In the genomic region with DNA sequence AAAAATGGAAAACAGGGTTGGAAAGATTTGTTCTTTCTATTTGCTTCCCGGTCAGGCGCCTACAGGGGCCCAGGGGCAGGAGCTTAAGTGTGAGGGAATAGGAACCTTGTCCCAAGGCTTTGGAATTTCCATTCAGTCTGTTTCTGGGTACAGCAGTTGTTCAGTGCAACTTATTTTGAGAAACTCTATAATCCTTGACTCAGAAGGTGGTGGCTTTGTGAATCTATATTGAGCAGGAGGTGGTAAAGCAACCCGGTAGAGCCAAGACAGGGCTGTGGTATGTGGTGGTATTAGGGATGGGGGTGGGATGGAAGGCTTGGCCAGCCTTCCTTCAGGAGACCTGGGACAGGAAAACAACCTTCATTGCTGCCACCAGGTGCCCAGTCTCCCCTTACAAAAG, we compare ENCODE assay signal across 22 cellular contexts. TPM values are rescaled to one million over a fixed set of nuclear protein-coding genes. Genes with fewer than 3 reads are reported as not detected.
"Had no signal": no experiment of that assay in that cellular context is flagged by ENCODE, and none has a peak within 500 bp of the region (broad histone marks: within the 10 kb centered on the region; RNA-seq: fewer than 3 reads in every experiment).

No MANE protein-coding gene starts in this region.

- H3K9me3 ChIP-seq: SK-N-SH had no signal

- H3K9ac ChIP-seq: KMS-11, SK-N-SH had no signal

- H3K4me2 ChIP-seq: KMS-11, SK-N-SH had no signal

- H3K27ac Mint-ChIP-seq: IgD-negative memory B cell had no signal

- H3K4me3 Mint-ChIP-seq: IgD-negative memory B cell had no signal

- H3K4me3 ChIP-seq: K562 had no signal

- H3K4me1 Mint-ChIP-seq: IgD-negative memory B cell had no signal

- DNase-seq: Kasumi-1, MM.1S, NCI-H1092 treated with DMSO at 0.1 percent for 48 hours, NCI-H1436, NCI-H187, NCI-H2029, NCI-H2081 treated with DMSO at 0.1 percent for 48 hours, NCI-H2171, NCI-H226, NCI-H446, NCI-H510A, NCI-H524 treated with DMSO at 0.1 percent for 48 hours, NCI-H69, NCI-H774, RPMI8226, SHP77, SK-N-SH had no signal

- ATAC-seq: K562 had no signal

- H3K27ac ChIP-seq: HL-60, KMS-11 had no signal

- H3K36me3 Mint-ChIP-seq: IgD-negative memory B cell had no signal

RNA-seq across cellular contexts. Expression of gene GJA5, which starts 20.0 kb away (rescaled TPM):
- total RNA-seq: SK-MEL-5 had no signal
- polyA plus RNA-seq: IgD-negative memory B cell, SK-N-SH had no signal
